Comparison of ENCODE assay signal across 8 cellular contexts in the genomic region with DNA sequence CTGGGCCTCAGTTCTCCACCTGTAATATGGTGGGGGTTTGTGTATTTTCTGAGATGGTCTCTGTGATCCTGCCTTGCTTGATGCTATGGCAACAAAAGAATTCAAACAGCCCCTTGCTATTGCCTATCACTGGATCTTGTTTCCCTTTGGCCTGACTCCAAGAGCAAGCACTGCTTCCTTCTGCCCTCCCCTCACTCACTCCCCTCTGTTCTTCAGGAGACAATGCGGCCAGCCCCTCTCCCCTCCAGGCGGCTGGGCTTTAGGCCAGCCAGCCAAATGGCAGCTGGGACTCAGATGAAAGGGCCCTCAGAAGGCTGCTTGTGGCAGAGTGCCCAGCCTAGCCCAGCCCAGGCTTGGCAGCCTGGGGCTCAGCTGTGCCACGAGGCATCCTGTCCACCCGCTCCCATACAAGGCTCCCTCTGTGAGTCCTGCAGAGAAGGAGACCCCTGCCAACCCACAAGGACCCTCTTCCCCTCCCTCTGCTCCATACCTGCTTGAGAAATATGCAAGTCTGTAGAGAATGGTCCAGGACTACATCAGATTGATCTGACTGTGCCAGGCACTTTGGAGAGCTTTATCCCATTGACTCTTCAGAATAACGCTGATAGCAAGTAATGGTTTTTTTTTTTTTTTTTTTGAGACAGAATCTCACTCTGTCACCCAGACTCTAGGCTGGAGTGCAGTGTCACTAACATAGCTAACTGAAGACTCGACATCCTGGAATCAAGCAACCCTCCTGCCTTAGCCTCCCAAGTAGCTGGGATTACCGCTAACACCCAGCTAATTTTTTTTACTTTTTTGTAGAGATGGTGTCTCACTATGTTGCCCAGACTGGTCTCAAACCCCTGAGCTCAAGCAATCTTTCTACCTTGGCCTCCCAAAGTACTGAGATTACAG. TPM values are rescaled to one million over a fixed set of nuclear protein-coding genes. Genes with fewer than 3 reads are reported as not detected.
A peak's percentile ranks its signal among the peaks of the same experiment; 100 is the strongest.
DNase-seq lines count a peak whose midpoint lies in the region; ATAC-seq lines count a peak whose summit lies in the region.

No MANE protein-coding gene starts in this region.

- no peak overlapping the region for H3K4me3 ChIP-seq in BLaER1

- peak overlapping the region; percentile 46 for H3K4me2 ChIP-seq in BLaER1

- H3K36me3 ChIP-seq in BLaER1: no peaks in the 10 kb centered on the region

- H3K4me1 ChIP-seq in BLaER1: peaks cover 26% of the 10 kb centered on the region

- H3K27me3 ChIP-seq in BLaER1: no peaks in the 10 kb centered on the region

- no peaks in the 10 kb centered on the region for H4K20me1 ChIP-seq in BLaER1

- DNase-seq in NCI-H187 treated with DMSO at 0.1 percent for 48 hours (lab: John Stamatoyannopoulos, UW): peak; percentile 23
- peak; percentile 96 for DNase-seq in astrocyte of the hippocampus (ENCODE audit: low read depth, low spot score)
- peak; percentile 93 for DNase-seq in left kidney (ENCODE audit: low read depth, low spot score)
- DNase-seq in ureter (ENCODE audit: low spot score): peak; percentile 64
- DNase-seq in stimulated activated CD4-positive, alpha-beta T cell treated with anti-CD3 and anti-CD28 coated beads, Interleukin-4, amount 100 ng/mL, for 1 hour: no peak
- DNase-seq in NK-92 (lab: John Stamatoyannopoulos, UW; ENCODE audit: unreplicated experiment): no peak

- H3K27ac ChIP-seq in BLaER1: no peak overlapping the region

- H3K9ac ChIP-seq in BLaER1: no peak overlapping the region

- H3K9me3 ChIP-seq in BLaER1: no peaks in the 10 kb centered on the region

- no peak for ATAC-seq in HG03354 (IDR thresholded peaks at IDR 0.05; ENCODE audit: poor library complexity, severe bottlenecking, unreplicated experiment)

RNA-seq across cellular contexts. Expression of a gene that starts 7.6 kb away (rescaled TPM):
- total RNA-seq in ureter: 7.6 TPM

RNA-seq across cellular contexts. Expression of a gene that starts 33.0 kb away (rescaled TPM):
- total RNA-seq in ureter: not detected

RNA-seq across cellular contexts. Expression of a gene that starts 36.2 kb away (rescaled TPM):
- 38.7 TPM for total RNA-seq in ureter

RNA-seq across cellular contexts. Expression of a gene that starts 49.0 kb away (rescaled TPM):
- 146 TPM for total RNA-seq in ureter

Comparison
In these comparisons a context has a peak if more than half of its experiments do, and no peak if none do; other contexts are left out.
1. DNase-seq: peak in NCI-H187 treated with DMSO at 0.1 percent for 48 hours (single experiment), astrocyte of the hippocampus (single experiment), left kidney (single experiment) and ureter (single experiment); none in stimulated activated CD4-positive, alpha-beta T cell treated with anti-CD3 and anti-CD28 coated beads, Interleukin-4, amount 100 ng/mL, for 1 hour (single experiment) and NK-92 (single experiment).